18 cellular contexts compared by ENCODE assay signal in genomic region chr6:158697798-158698197, GRCh38. TPM values are rescaled to one million over a fixed set of nuclear protein-coding genes. Genes with fewer than 3 reads are reported as not detected.
DNase-seq lines count a peak whose midpoint lies in the region; ATAC-seq and TF ChIP-seq lines count a peak whose summit lies in the region.
"Had no signal": no experiment of that assay in that cellular context is flagged by ENCODE, and none has a peak within 500 bp of the region (broad histone marks: within the 10 kb centered on the region; RNA-seq: fewer than 3 reads in every experiment).

No MANE protein-coding gene starts in this region.

- H3K9me3 ChIP-seq in aorta (ENCODE audit: control insufficient read depth, low read length) (no peaks in the 10 kb centered on the region), Peyer's patch (no peaks in the 10 kb centered on the region)
- H3K9me3 ChIP-seq: thyroid gland had no signal

- DNase-seq in activated naive CD8-positive, alpha-beta T cell treated with anti-CD3 and anti-CD28 coated beads, Interleukin-2, amount 50 U/mL, for 24 hours = no peak
- DNase-seq in activated naive CD8-positive, alpha-beta T cell treated with anti-CD3 and anti-CD28 coated beads for 36 hours = no peak
- DNase-seq in fibroblast of villous mesenchyme (ENCODE audit: low read depth) (peak; percentile 50), type B pancreatic cell (ENCODE audit: extremely low spot score, unreplicated experiment) (no peak), aorta (no peak), Peyer's patch (no peak), COR-L47 (lab: John Stamatoyannopoulos, UW) (no peak)
- DNase-seq: central memory CD4-positive, alpha-beta T cell; effector CD8-positive, alpha-beta T cell; hippocampal formation; KBM-7; NCI-H2081 treated with DMSO at 0.1 percent for 48 hours; NCI-H510A treated with DMSO at 0.1 percent for 48 hours; Right ventricle myocardium superior; thyroid gland had no signal

- peak; percentile 10 for ATAC-seq in activated naive CD8-positive, alpha-beta T cell treated with anti-CD3 and anti-CD28 coated beads, Interleukin-2, amount 50 U/mL, for 24 hours
- ATAC-seq in SK-N-SH treated with all-trans-retinoic acid at 6 μM for 48 hours (peak; percentile 89), aorta (ENCODE audit: low FRiP score) (no peak)

- H3K4me3 Mint-ChIP-seq in activated naive CD8-positive, alpha-beta T cell treated with anti-CD3 and anti-CD28 coated beads, Interleukin-2, amount 50 U/mL, for 24 hours = no peak overlapping the region
- no peak overlapping the region for H3K4me3 Mint-ChIP-seq in activated naive CD8-positive, alpha-beta T cell treated with anti-CD3 and anti-CD28 coated beads for 36 hours
- H3K4me3 Mint-ChIP-seq in type B pancreatic cell = no peak overlapping the region
- H3K4me3 Mint-ChIP-seq: neural progenitor cell had no signal

- TF ChIP-seq CTCF in fibroblast of villous mesenchyme (IDR thresholded peaks at IDR 0.05; ENCODE audit: insufficient read depth, low read depth, low read length) (no peak), type B pancreatic cell (conservative IDR thresholded peaks at IDR 0.05) (no peak), Peyer's patch (IDR thresholded peaks at IDR 0.05) (no peak)

- TF ChIP-seq POLR2A in Peyer's patch (IDR thresholded peaks at IDR 0.05) = no peak

- H3K4me3 ChIP-seq in fibroblast of villous mesenchyme (ENCODE audit: low read depth, low read length) = no peak overlapping the region
- H3K4me3 ChIP-seq in aorta (ENCODE audit: low read length in 2 of 2) = no peak overlapping the region
- H3K4me3 ChIP-seq in Peyer's patch = no peak overlapping the region
- H3K4me3 ChIP-seq: neural progenitor cell, thyroid gland had no signal

- H3K36me3 ChIP-seq in aorta (ENCODE audit: control insufficient read depth in 1 of 2, insufficient read depth in 2 of 2, low read length in 1 of 2) = no peaks in the 10 kb centered on the region
- H3K36me3 ChIP-seq in Peyer's patch = no peaks in the 10 kb centered on the region
- H3K36me3 ChIP-seq: neural progenitor cell, thyroid gland had no signal

- H3K27ac Mint-ChIP-seq in activated naive CD8-positive, alpha-beta T cell treated with anti-CD3 and anti-CD28 coated beads, Interleukin-2, amount 50 U/mL, for 24 hours = peak overlapping the region; percentile 85
- no peak overlapping the region for H3K27ac Mint-ChIP-seq in activated naive CD8-positive, alpha-beta T cell treated with anti-CD3 and anti-CD28 coated beads for 36 hours
- H3K27ac Mint-ChIP-seq in type B pancreatic cell = peak overlapping the region; percentile 23
- H3K27ac Mint-ChIP-seq: neural progenitor cell had no signal

- peaks cover 32% of the 10 kb centered on the region for H3K4me1 Mint-ChIP-seq in activated naive CD8-positive, alpha-beta T cell treated with anti-CD3 and anti-CD28 coated beads, Interleukin-2, amount 50 U/mL, for 24 hours
- H3K4me1 Mint-ChIP-seq in activated naive CD8-positive, alpha-beta T cell treated with anti-CD3 and anti-CD28 coated beads for 36 hours = peaks cover 16% of the 10 kb centered on the region
- peaks cover 4% of the 10 kb centered on the region for H3K4me1 Mint-ChIP-seq in type B pancreatic cell (ENCODE audit: unreplicated experiment)
- H3K4me1 Mint-ChIP-seq: neural progenitor cell had no signal

- no peaks in the 10 kb centered on the region for H3K9me3 Mint-ChIP-seq in activated naive CD8-positive, alpha-beta T cell treated with anti-CD3 and anti-CD28 coated beads, Interleukin-2, amount 50 U/mL, for 24 hours
- H3K9me3 Mint-ChIP-seq in activated naive CD8-positive, alpha-beta T cell treated with anti-CD3 and anti-CD28 coated beads for 36 hours = no peaks in the 10 kb centered on the region
- no peaks in the 10 kb centered on the region for H3K9me3 Mint-ChIP-seq in type B pancreatic cell

- H3K27me3 ChIP-seq in aorta (ENCODE audit: control insufficient read depth in 1 of 2, insufficient read depth in 2 of 2, low read length in 1 of 2) (no peaks in the 10 kb centered on the region), Peyer's patch (no peaks in the 10 kb centered on the region)
- H3K27me3 ChIP-seq: neural progenitor cell, thyroid gland had no signal

- WGBS in aorta, 2 donors = 82% methylated on average over 2 of the region's 2 CpGs

- intact Hi-C loops in aorta (cut with DNase I) = no loop called here

- no peaks in the 10 kb centered on the region for H3K27me3 Mint-ChIP-seq in activated naive CD8-positive, alpha-beta T cell treated with anti-CD3 and anti-CD28 coated beads, Interleukin-2, amount 50 U/mL, for 24 hours
- H3K27me3 Mint-ChIP-seq in activated naive CD8-positive, alpha-beta T cell treated with anti-CD3 and anti-CD28 coated beads for 36 hours = no peaks in the 10 kb centered on the region
- no peaks in the 10 kb centered on the region for H3K27me3 Mint-ChIP-seq in type B pancreatic cell

- peaks cover 62% of the 10 kb centered on the region for H3K36me3 Mint-ChIP-seq in activated naive CD8-positive, alpha-beta T cell treated with anti-CD3 and anti-CD28 coated beads, Interleukin-2, amount 50 U/mL, for 24 hours (ENCODE audit: low read depth)
- H3K36me3 Mint-ChIP-seq in activated naive CD8-positive, alpha-beta T cell treated with anti-CD3 and anti-CD28 coated beads for 36 hours = peaks cover 31% of the 10 kb centered on the region
- no peaks in the 10 kb centered on the region for H3K36me3 Mint-ChIP-seq in type B pancreatic cell
- H3K36me3 Mint-ChIP-seq: neural progenitor cell had no signal

- H3K4me1 ChIP-seq in aorta (ENCODE audit: control insufficient read depth in 1 of 2, insufficient read depth in 2 of 2, low read length in 2 of 2) (no peaks in the 10 kb centered on the region), Peyer's patch (no peaks in the 10 kb centered on the region)
- H3K4me1 ChIP-seq: neural progenitor cell had no signal

- H3K27ac ChIP-seq in aorta (ENCODE audit: low read depth in 1 of 2, low read length in 2 of 2) (no peak overlapping the region), Peyer's patch (no peak overlapping the region)
- H3K27ac ChIP-seq: neural progenitor cell, thyroid gland, VCaP had no signal

TF ChIP-seq in SK-N-SH treated with all-trans-retinoic acid at 6 μM for 48 hours, 23 proteins besides CTCF, POLR2A, EP300 and RAD21 (continues in another document):
- no peak for TF ChIP-seq CSDC2 (CRISPR knock-in tag; IDR thresholded peaks at IDR 0.05)
- TF ChIP-seq RARB (CRISPR knock-in tag; IDR thresholded peaks at IDR 0.05) = no peak
- TF ChIP-seq, protein P1, sequence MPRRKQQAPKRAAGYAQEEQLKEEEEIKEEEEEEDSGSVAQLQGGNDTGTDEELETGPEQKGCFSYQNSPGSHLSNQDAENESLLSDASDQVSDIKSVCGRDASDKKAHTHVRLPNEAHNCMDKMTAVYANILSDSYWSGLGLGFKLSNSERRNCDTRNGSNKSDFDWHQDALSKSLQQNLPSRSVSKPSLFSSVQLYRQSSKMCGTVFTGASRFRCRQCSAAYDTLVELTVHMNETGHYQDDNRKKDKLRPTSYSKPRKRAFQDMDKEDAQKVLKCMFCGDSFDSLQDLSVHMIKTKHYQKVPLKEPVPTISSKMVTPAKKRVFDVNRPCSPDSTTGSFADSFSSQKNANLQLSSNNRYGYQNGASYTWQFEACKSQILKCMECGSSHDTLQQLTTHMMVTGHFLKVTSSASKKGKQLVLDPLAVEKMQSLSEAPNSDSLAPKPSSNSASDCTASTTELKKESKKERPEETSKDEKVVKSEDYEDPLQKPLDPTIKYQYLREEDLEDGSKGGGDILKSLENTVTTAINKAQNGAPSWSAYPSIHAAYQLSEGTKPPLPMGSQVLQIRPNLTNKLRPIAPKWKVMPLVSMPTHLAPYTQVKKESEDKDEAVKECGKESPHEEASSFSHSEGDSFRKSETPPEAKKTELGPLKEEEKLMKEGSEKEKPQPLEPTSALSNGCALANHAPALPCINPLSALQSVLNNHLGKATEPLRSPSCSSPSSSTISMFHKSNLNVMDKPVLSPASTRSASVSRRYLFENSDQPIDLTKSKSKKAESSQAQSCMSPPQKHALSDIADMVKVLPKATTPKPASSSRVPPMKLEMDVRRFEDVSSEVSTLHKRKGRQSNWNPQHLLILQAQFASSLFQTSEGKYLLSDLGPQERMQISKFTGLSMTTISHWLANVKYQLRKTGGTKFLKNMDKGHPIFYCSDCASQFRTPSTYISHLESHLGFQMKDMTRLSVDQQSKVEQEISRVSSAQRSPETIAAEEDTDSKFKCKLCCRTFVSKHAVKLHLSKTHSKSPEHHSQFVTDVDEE (CRISPR knock-in tag; IDR thresholded peaks at IDR 0.05) = no peak
- no peak for TF ChIP-seq TCF4 (CRISPR knock-in tag; IDR thresholded peaks at IDR 0.05; ENCODE audit: borderline replicate concordance)
- 0 out of 2 replicates have a peak, but pooled peaks have one; percentile 21 for TF ChIP-seq PATZ1 (CRISPR knock-in tag; IDR thresholded peaks at IDR 0.05; ENCODE audit: borderline replicate concordance)

RNA-seq across cellular contexts. Expression of gene SYTL3, which starts 47.9 kb away (rescaled TPM):
- 100 to 1,000 TPM in 1 of 2 experiments, 10 to 100 TPM in 1; 97.8 to 101 TPM for total RNA-seq in activated naive CD8-positive, alpha-beta T cell treated with anti-CD3 and anti-CD28 coated beads for 36 hours
- 1.3 and 1.7 TPM in 2 replicates for total RNA-seq in fibroblast of villous mesenchyme
- total RNA-seq in type B pancreatic cell (ENCODE audit: low replicate concordance) = 2.2 and 2.8 TPM in 2 replicates
- total RNA-seq in aorta = 1 to 10 TPM; 3.9 to 4.7 TPM
- 1 to 10 TPM in 1 of 2 donors, under 1 TPM in 1; 0.64 to 1.0 TPM for polyA plus RNA-seq in aorta
- 10 to 100 TPM in 3 of 4 donors, 1 to 10 TPM in 1; 4.8 to 23.1 (median 11.3) TPM for total RNA-seq in Peyer's patch

RNA-seq across cellular contexts. Expression of gene DYNLT1, which starts 53.3 kb away (rescaled TPM):
- 10 to 100 TPM; 70.9 to 74.2 TPM for total RNA-seq in activated naive CD8-positive, alpha-beta T cell treated with anti-CD3 and anti-CD28 coated beads for 36 hours
- total RNA-seq in fibroblast of villous mesenchyme = 99.9 and 114 TPM in 2 replicates
- total RNA-seq in type B pancreatic cell (ENCODE audit: low replicate concordance) = 138 and 149 TPM in 2 replicates
- 10 to 100 TPM; 78.6 to 87.6 TPM for total RNA-seq in aorta
- 100 to 1,000 TPM in 1 of 2 donors, 10 to 100 TPM in 1; 92.9 to 211 TPM for polyA plus RNA-seq in aorta
- 100 to 1,000 TPM in 3 of 4 donors, 10 to 100 TPM in 1; 93.8 to 190 (median 146) TPM for total RNA-seq in Peyer's patch

Comparison
In these comparisons a context has a peak if more than half of its experiments do, and no peak if none do; other contexts are left out.
1. RNA of gene SYTL3, which starts 47.9 kb away (total RNA-seq): 97.8 to 101 TPM in activated naive CD8-positive, alpha-beta T cell treated with anti-CD3 and anti-CD28 coated beads for 36 hours; 4.8 to 23.1 TPM in Peyer's patch, 3.9 to 4.7 TPM in aorta, 2.2 to 2.8 TPM in type B pancreatic cell and 1.3 to 1.7 TPM in fibroblast of villous mesenchyme; every median in the first group is over 4 times any median in the second.